ENCODE assay signal across 1 cellular context in the genomic region with DNA sequence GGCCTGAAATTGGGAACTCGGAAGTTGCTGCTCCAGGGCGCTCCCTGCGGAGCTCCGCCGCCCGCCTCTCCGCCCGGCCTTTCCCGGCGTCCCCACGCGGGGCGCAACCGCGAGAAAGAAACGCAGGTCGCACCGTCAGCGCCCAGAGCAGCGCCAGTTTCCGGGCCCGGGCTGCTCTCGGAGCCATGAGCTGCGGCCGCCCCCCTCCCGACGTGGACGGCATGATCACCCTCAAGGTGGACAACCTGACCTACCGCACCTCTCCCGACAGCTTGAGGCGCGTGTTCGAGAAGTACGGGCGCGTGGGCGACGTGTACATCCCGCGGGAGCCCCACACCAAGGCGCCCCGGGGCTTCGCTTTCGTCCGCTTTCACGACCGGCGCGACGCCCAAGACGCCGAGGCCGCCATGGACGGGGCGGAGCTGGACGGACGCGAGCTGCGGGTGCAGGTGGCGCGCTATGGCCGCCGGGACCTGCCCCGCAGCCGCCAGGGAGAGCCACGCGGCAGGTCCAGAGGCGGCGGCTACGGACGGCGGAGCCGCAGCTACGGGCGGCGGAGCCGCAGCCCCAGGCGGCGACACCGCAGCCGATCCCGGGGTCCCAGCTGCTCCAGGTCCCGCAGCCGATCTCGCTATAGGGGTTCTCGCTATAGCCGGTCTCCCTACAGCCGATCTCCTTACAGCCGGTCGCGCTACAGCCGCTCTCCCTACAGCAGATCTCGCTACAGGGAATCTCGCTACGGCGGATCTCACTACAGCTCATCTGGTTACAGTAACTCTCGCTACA.
TF ChIP-seq lines count a peak whose summit lies in the region.

No MANE protein-coding gene starts in this region.

TF ChIP-seq in GM12878, 131 proteins besides CTCF, POLR2A, EP300 and RAD21 (continued from another document and continues in another):
- TF ChIP-seq CBX3 (IDR thresholded peaks at IDR 0.05; ENCODE audit: borderline replicate concordance, low read depth) = no peak
- TF ChIP-seq HDAC2 (IDR thresholded peaks at IDR 0.05) = no peak
- peak; percentile 84 for TF ChIP-seq GATAD2B (conservative IDR thresholded peaks at IDR 0.05; ENCODE audit: low read depth)
- TF ChIP-seq RFX5 (IDR thresholded peaks at IDR 0.05; ENCODE audit: low read depth, low read length) = no peak
- TF ChIP-seq FOXM1 (IDR thresholded peaks at IDR 0.05; ENCODE audit: low read depth, low read length) = no peak
- TF ChIP-seq, protein P1, sequence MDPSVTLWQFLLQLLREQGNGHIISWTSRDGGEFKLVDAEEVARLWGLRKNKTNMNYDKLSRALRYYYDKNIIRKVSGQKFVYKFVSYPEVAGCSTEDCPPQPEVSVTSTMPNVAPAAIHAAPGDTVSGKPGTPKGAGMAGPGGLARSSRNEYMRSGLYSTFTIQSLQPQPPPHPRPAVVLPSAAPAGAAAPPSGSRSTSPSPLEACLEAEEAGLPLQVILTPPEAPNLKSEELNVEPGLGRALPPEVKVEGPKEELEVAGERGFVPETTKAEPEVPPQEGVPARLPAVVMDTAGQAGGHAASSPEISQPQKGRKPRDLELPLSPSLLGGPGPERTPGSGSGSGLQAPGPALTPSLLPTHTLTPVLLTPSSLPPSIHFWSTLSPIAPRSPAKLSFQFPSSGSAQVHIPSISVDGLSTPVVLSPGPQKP (IDR thresholded peaks at IDR 0.05; ENCODE audit: low read depth, low read length) = no peak
- peak in 1 of 2 experiments; percentile 51; a peak in 1 of 4 replicates for TF ChIP-seq SRF (IDR thresholded peaks at IDR 0.05; ENCODE audit: low read depth in 2 of 2, low read length in 2 of 2)
- peak; percentile 56 to 72 for TF ChIP-seq IKZF2 (IDR thresholded peaks at IDR 0.05)
- TF ChIP-seq BRCA1 (IDR thresholded peaks at IDR 0.05; ENCODE audit: low read depth, low read length) = no peak
- TF ChIP-seq SIN3A (IDR thresholded peaks at IDR 0.05; ENCODE audit: low read depth, low read length) = no peak
- no peak for TF ChIP-seq KDM1A (IDR thresholded peaks at IDR 0.05; ENCODE audit: borderline replicate concordance)
- no peak for TF ChIP-seq HCFC1 (IDR thresholded peaks at IDR 0.05; ENCODE audit: low read length)
- no peak for TF ChIP-seq SIX5 (IDR thresholded peaks at IDR 0.05; ENCODE audit: low read depth, low read length, severe bottlenecking)
- TF ChIP-seq BHLHE40 (IDR thresholded peaks at IDR 0.05; ENCODE audit: borderline replicate concordance in 1 of 2, low read depth in 2 of 2, low read length in 1 of 2) = peak in 1 of 2 experiments; percentile 51; a peak in 1 of 4 replicates
- no peak for TF ChIP-seq SMAD1 (IDR thresholded peaks at IDR 0.05; ENCODE audit: low read depth, partially characterized antibody)
- TF ChIP-seq RAD51 (IDR thresholded peaks at IDR 0.05) = no peak
- TF ChIP-seq ZSCAN29 (IDR thresholded peaks at IDR 0.05) = no peak
- TF ChIP-seq GABPA (IDR thresholded peaks at IDR 0.05; ENCODE audit: low read depth) = no peak
- TF ChIP-seq ZNF217 (IDR thresholded peaks at IDR 0.05) = no peak
- peak; percentile 76 for TF ChIP-seq BACH1 (IDR thresholded peaks at IDR 0.05; ENCODE audit: borderline replicate concordance)
- TF ChIP-seq ZNF207 (IDR thresholded peaks at IDR 0.05; ENCODE audit: borderline replicate concordance) = no peak
- TF ChIP-seq TCF3 (IDR thresholded peaks at IDR 0.05; ENCODE audit: borderline replicate concordance, insufficient read depth, low read depth, low read length) = peak; percentile 60; the same call in 1 of the 2 replicates
- TF ChIP-seq CEBPB (IDR thresholded peaks at IDR 0.05; ENCODE audit: borderline replicate concordance in 1 of 2, low read depth in 2 of 2, low read length in 2 of 2) = no peak
- TF ChIP-seq, protein P2, sequence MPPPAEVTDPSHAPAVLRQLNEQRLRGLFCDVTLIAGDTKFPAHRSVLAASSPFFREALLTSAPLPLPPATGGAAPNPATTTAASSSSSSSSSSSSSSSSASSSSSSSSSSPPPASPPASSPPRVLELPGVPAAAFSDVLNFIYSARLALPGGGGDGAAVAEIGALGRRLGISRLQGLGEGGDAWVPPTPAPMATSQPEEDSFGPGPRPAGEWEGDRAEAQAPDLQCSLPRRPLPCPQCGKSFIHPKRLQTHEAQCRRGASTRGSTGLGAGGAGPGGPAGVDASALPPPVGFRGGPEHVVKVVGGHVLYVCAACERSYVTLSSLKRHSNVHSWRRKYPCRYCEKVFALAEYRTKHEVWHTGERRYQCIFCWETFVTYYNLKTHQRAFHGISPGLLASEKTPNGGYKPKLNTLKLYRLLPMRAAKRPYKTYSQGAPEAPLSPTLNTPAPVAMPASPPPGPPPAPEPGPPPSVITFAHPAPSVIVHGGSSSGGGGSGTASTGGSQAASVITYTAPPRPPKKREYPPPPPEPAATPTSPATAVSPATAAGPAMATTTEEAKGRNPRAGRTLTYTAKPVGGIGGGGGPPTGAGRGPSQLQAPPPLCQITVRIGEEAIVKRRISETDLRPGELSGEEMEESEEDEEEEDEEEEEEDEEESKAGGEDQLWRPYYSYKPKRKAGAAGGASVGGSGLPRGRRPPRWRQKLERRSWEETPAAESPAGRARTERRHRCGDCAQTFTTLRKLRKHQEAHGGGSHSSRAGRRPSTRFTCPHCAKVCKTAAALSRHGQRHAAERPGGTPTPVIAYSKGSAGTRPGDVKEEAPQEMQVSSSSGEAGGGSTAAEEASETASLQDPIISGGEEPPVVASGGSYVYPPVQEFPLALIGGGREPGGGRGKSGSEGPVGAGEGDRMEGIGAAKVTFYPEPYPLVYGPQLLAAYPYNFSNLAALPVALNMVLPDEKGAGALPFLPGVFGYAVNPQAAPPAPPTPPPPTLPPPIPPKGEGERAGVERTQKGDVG (CRISPR knock-in tag; IDR thresholded peaks at IDR 0.05) = no peak
- TF ChIP-seq ESRRA (IDR thresholded peaks at IDR 0.05; ENCODE audit: low read length) = no peak
- no peak for TF ChIP-seq NFYA (IDR thresholded peaks at IDR 0.05; ENCODE audit: borderline replicate concordance, low read depth, low read length)
- TF ChIP-seq NFXL1 (IDR thresholded peaks at IDR 0.05; ENCODE audit: borderline replicate concordance) = no peak
- no peak for TF ChIP-seq ZZZ3 (IDR thresholded peaks at IDR 0.05; ENCODE audit: control insufficient read depth, insufficient read length, low read depth)
- no peak for TF ChIP-seq FOXK2 (IDR thresholded peaks at IDR 0.05)
- TF ChIP-seq WRNIP1 (IDR thresholded peaks at IDR 0.05; ENCODE audit: borderline replicate concordance, low read depth, low read length) = no peak
- TF ChIP-seq NFIC (IDR thresholded peaks at IDR 0.05; ENCODE audit: low read depth, low read length) = no peak
- no peak for TF ChIP-seq JUND (IDR thresholded peaks at IDR 0.05; ENCODE audit: low read depth, low read length)
- TF ChIP-seq DPF2 (IDR thresholded peaks at IDR 0.05) = peak; percentile 53; the same call in 1 of the 2 replicates
- no peak for TF ChIP-seq MYB (IDR thresholded peaks at IDR 0.05; ENCODE audit: borderline replicate concordance, low read depth, low read length)
- no peak for TF ChIP-seq CHD2 (IDR thresholded peaks at IDR 0.05; ENCODE audit: borderline replicate concordance, low read depth, low read length)
- no peak for TF ChIP-seq SUZ12 (IDR thresholded peaks at IDR 0.05; ENCODE audit: unreplicated experiment)
- TF ChIP-seq, protein P3, sequence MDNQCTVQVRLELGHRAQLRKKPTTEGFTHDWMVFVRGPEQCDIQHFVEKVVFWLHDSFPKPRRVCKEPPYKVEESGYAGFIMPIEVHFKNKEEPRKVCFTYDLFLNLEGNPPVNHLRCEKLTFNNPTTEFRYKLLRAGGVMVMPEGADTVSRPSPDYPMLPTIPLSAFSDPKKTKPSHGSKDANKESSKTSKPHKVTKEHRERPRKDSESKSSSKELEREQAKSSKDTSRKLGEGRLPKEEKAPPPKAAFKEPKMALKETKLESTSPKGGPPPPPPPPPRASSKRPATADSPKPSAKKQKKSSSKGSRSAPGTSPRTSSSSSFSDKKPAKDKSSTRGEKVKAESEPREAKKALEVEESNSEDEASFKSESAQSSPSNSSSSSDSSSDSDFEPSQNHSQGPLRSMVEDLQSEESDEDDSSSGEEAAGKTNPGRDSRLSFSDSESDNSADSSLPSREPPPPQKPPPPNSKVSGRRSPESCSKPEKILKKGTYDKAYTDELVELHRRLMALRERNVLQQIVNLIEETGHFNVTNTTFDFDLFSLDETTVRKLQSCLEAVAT (IDR thresholded peaks at IDR 0.05) = 0 out of 2 replicates have a peak, but pooled peaks have one; percentile 6
- TF ChIP-seq MEF2A (IDR thresholded peaks at IDR 0.05; ENCODE audit: insufficient read depth, low read depth, low read length) = no peak
- TF ChIP-seq, protein P4, sequence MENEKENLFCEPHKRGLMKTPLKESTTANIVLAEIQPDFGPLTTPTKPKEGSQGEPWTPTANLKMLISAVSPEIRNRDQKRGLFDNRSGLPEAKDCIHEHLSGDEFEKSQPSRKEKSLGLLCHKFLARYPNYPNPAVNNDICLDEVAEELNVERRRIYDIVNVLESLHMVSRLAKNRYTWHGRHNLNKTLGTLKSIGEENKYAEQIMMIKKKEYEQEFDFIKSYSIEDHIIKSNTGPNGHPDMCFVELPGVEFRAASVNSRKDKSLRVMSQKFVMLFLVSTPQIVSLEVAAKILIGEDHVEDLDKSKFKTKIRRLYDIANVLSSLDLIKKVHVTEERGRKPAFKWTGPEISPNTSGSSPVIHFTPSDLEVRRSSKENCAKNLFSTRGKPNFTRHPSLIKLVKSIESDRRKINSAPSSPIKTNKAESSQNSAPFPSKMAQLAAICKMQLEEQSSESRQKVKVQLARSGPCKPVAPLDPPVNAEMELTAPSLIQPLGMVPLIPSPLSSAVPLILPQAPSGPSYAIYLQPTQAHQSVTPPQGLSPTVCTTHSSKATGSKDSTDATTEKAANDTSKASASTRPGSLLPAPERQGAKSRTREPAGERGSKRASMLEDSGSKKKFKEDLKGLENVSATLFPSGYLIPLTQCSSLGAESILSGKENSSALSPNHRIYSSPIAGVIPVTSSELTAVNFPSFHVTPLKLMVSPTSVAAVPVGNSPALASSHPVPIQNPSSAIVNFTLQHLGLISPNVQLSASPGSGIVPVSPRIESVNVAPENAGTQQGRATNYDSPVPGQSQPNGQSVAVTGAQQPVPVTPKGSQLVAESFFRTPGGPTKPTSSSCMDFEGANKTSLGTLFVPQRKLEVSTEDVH (IDR thresholded peaks at IDR 0.05; ENCODE audit: low read depth, partially characterized antibody) = no peak
- no peak for TF ChIP-seq TARDBP (IDR thresholded peaks at IDR 0.05; ENCODE audit: borderline replicate concordance)
- TF ChIP-seq POU2F2 (IDR thresholded peaks at IDR 0.05; ENCODE audit: borderline replicate concordance, low read depth, low read length) = peak; percentile 4; the same call in 1 of the 3 replicates
- no peak for TF ChIP-seq PAX5 (IDR thresholded peaks at IDR 0.05; ENCODE audit: borderline replicate concordance, low read depth, low read length)
- no peak for TF ChIP-seq HDGF (IDR thresholded peaks at IDR 0.05)
- 0 out of 2 replicates have a peak, but pooled peaks have one; percentile 31 for TF ChIP-seq TCF12 (IDR thresholded peaks at IDR 0.05; ENCODE audit: low read depth, low read length)
- TF ChIP-seq CREB1 (IDR thresholded peaks at IDR 0.05; ENCODE audit: low read depth) = peak; percentile 59; the same call in 1 of the 2 replicates
- TF ChIP-seq, protein P5, sequence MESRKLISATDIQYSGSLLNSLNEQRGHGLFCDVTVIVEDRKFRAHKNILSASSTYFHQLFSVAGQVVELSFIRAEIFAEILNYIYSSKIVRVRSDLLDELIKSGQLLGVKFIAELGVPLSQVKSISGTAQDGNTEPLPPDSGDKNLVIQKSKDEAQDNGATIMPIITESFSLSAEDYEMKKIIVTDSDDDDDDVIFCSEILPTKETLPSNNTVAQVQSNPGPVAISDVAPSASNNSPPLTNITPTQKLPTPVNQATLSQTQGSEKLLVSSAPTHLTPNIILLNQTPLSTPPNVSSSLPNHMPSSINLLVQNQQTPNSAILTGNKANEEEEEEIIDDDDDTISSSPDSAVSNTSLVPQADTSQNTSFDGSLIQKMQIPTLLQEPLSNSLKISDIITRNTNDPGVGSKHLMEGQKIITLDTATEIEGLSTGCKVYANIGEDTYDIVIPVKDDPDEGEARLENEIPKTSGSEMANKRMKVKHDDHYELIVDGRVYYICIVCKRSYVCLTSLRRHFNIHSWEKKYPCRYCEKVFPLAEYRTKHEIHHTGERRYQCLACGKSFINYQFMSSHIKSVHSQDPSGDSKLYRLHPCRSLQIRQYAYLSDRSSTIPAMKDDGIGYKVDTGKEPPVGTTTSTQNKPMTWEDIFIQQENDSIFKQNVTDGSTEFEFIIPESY (IDR thresholded peaks at IDR 0.05) = no peak
- TF ChIP-seq RCOR1 (conservative IDR thresholded peaks at IDR 0.05; ENCODE audit: low read depth, low read length) = no peak
- TF ChIP-seq, protein P6, sequence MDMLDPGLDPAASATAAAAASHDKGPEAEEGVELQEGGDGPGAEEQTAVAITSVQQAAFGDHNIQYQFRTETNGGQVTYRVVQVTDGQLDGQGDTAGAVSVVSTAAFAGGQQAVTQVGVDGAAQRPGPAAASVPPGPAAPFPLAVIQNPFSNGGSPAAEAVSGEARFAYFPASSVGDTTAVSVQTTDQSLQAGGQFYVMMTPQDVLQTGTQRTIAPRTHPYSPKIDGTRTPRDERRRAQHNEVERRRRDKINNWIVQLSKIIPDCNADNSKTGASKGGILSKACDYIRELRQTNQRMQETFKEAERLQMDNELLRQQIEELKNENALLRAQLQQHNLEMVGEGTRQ (IDR thresholded peaks at IDR 0.05; ENCODE audit: borderline replicate concordance, low read depth, low read length) = no peak
- TF ChIP-seq SUPT20H (IDR thresholded peaks at IDR 0.05; ENCODE audit: borderline replicate concordance, control insufficient read depth, low read depth, low read length) = no peak
- peak; percentile 32; the same call in 1 of the 2 replicates for TF ChIP-seq SMARCA5 (IDR thresholded peaks at IDR 0.05)
- peak; percentile 34; the same call in 1 of the 2 replicates for TF ChIP-seq SMAD5 (IDR thresholded peaks at IDR 0.05; ENCODE audit: low read depth)
- TF ChIP-seq YY1 (IDR thresholded peaks at IDR 0.05; ENCODE audit: low read depth, low read length) = peak; percentile 93
- TF ChIP-seq, protein P7, sequence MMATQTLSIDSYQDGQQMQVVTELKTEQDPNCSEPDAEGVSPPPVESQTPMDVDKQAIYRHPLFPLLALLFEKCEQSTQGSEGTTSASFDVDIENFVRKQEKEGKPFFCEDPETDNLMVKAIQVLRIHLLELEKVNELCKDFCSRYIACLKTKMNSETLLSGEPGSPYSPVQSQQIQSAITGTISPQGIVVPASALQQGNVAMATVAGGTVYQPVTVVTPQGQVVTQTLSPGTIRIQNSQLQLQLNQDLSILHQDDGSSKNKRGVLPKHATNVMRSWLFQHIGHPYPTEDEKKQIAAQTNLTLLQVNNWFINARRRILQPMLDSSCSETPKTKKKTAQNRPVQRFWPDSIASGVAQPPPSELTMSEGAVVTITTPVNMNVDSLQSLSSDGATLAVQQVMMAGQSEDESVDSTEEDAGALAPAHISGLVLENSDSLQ (IDR thresholded peaks at IDR 0.05) = no peak
- TF ChIP-seq, protein P8, sequence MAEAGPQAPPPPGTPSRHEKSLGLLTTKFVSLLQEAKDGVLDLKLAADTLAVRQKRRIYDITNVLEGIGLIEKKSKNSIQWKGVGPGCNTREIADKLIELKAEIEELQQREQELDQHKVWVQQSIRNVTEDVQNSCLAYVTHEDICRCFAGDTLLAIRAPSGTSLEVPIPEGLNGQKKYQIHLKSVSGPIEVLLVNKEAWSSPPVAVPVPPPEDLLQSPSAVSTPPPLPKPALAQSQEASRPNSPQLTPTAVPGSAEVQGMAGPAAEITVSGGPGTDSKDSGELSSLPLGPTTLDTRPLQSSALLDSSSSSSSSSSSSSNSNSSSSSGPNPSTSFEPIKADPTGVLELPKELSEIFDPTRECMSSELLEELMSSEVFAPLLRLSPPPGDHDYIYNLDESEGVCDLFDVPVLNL (IDR thresholded peaks at IDR 0.05; ENCODE audit: low read depth, low read length) = no peak
- no peak for TF ChIP-seq SPI1 (IDR thresholded peaks at IDR 0.05; ENCODE audit: borderline replicate concordance, insufficient read depth, low read depth, low read length)
- peak; percentile 61; the same call in 1 of the 2 replicates for TF ChIP-seq RB1 (IDR thresholded peaks at IDR 0.05; ENCODE audit: borderline replicate concordance)
